24 cellular contexts compared by ENCODE assay signal in the genomic region with DNA sequence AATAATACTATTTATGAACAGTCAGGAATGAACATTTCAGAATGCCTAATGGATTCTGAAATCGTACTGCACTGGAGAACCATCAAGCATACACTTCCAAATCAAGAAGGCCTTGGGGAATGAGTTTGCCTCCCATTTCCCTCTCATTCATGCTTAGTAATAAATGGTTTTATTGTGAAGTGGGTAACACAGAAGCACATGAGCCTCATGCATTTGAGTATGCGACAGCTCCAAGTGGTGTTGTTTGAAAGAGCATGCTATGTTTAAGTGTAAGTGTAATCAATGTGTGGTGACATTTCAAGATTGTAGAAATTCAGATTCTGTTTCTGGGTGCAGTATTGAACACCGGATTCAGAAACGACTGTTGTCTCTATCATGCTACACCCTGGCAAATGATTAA.
"Had no signal": no experiment of that assay in that cellular context is flagged by ENCODE, and none has a peak within 500 bp of the region (broad histone marks: within the 10 kb centered on the region; RNA-seq: fewer than 3 reads in every experiment).

No MANE protein-coding gene starts in this region.

- H3K9me3 Mint-ChIP-seq: activated B cell treated with CpG ODN at 0.5 μM for 24 hours; activated naive CD8-positive, alpha-beta T cell treated with anti-CD3 and anti-CD28 coated beads for 36 hours; activated T-cell treated with anti-CD3 and anti-CD28 coated beads, Interleukin-2, amount 50 U/mL, for 24 hours; activated T-helper 17 cell treated with anti-CD3 and anti-CD28 coated beads, Interleukin-2, amount 50 U/mL, for 72 hours; central memory CD8-positive, alpha-beta T cell; effector memory CD8-positive, alpha-beta T cell; memory B cell; nephron progenitor cell; stimulated activated memory B cell treated with anti-CD40 and anti-IgM and Interleukin-4, amounts not matched to agents 10 μg/mL and 1 μg/mL and 100 μg/mL, for 72 hours; type B pancreatic cell had no signal

- ATAC-seq: activated CD4-positive, alpha-beta T cell treated with anti-CD3 and anti-CD28 coated beads for 36 hours; activated T-helper 17 cell treated with anti-CD3 and anti-CD28 coated beads, Interleukin-2, amount 50 U/mL, for 72 hours; effector memory CD8-positive, alpha-beta T cell; gastrocnemius medialis; sciatic nerve; stimulated activated memory B cell treated with anti-CD40 and anti-IgM and Interleukin-4, amounts not matched to agents 10 μg/mL and 1 μg/mL and 100 μg/mL, for 72 hours had no signal

- H3K36me3 Mint-ChIP-seq: activated naive CD8-positive, alpha-beta T cell treated with anti-CD3 and anti-CD28 coated beads for 36 hours; memory B cell; stimulated activated memory B cell treated with anti-CD40 and anti-IgM and Interleukin-4, amounts not matched to agents 10 μg/mL and 1 μg/mL and 100 μg/mL, for 72 hours; type B pancreatic cell had no signal

- H3K4me1 Mint-ChIP-seq: activated B cell treated with CpG ODN at 0.5 μM for 24 hours; activated CD4-positive, alpha-beta T cell treated with anti-CD3 and anti-CD28 coated beads for 36 hours; activated naive CD8-positive, alpha-beta T cell treated with anti-CD3 and anti-CD28 coated beads for 36 hours; activated T-helper 17 cell treated with anti-CD3 and anti-CD28 coated beads, Interleukin-2, amount 50 U/mL, for 72 hours; central memory CD8-positive, alpha-beta T cell; memory B cell; stimulated activated memory B cell treated with anti-CD40 and anti-IgM and Interleukin-4, amounts not matched to agents 10 μg/mL and 1 μg/mL and 100 μg/mL, for 72 hours had no signal

- H3K27ac Mint-ChIP-seq: activated B cell treated with CpG ODN at 0.5 μM for 24 hours; activated CD4-positive, alpha-beta T cell treated with anti-CD3 and anti-CD28 coated beads for 36 hours; activated naive CD8-positive, alpha-beta T cell treated with anti-CD3 and anti-CD28 coated beads for 36 hours; activated T-cell treated with anti-CD3 and anti-CD28 coated beads, Interleukin-2, amount 50 U/mL, for 24 hours; activated T-helper 17 cell treated with anti-CD3 and anti-CD28 coated beads, Interleukin-2, amount 50 U/mL, for 72 hours; effector memory CD8-positive, alpha-beta T cell; memory B cell; nephron progenitor cell; stimulated activated memory B cell treated with anti-CD40 and anti-IgM and Interleukin-4, amounts not matched to agents 10 μg/mL and 1 μg/mL and 100 μg/mL, for 72 hours; type B pancreatic cell had no signal

- H3K27me3 ChIP-seq: esophagus muscularis mucosa, gastrocnemius medialis, testis, vagina had no signal

- H3K4me3 Mint-ChIP-seq: activated B cell treated with CpG ODN at 0.5 μM for 24 hours; activated CD4-positive, alpha-beta T cell treated with anti-CD3 and anti-CD28 coated beads for 36 hours; activated naive CD8-positive, alpha-beta T cell treated with anti-CD3 and anti-CD28 coated beads for 36 hours; activated T-cell treated with anti-CD3 and anti-CD28 coated beads, Interleukin-2, amount 50 U/mL, for 24 hours; activated T-helper 17 cell treated with anti-CD3 and anti-CD28 coated beads, Interleukin-2, amount 50 U/mL, for 72 hours; central memory CD8-positive, alpha-beta T cell; effector memory CD8-positive, alpha-beta T cell; memory B cell; nephron progenitor cell; stimulated activated memory B cell treated with anti-CD40 and anti-IgM and Interleukin-4, amounts not matched to agents 10 μg/mL and 1 μg/mL and 100 μg/mL, for 72 hours; type B pancreatic cell had no signal

- H3K27me3 Mint-ChIP-seq: activated B cell treated with CpG ODN at 0.5 μM for 24 hours; stimulated activated memory B cell treated with anti-CD40 and anti-IgM and Interleukin-4, amounts not matched to agents 10 μg/mL and 1 μg/mL and 100 μg/mL, for 72 hours; type B pancreatic cell had no signal

- H3K27ac ChIP-seq: esophagus muscularis mucosa, parathyroid adenoma, testis, vagina had no signal

- H3K9me3 ChIP-seq: esophagus muscularis mucosa, gastrocnemius medialis, testis, vagina had no signal

- DNase-seq: activated B cell treated with CpG ODN at 0.5 μM for 24 hours; activated CD4-positive, alpha-beta T cell treated with anti-CD3 and anti-CD28 coated beads for 36 hours; activated CD4-positive, alpha-beta T cell treated with anti-CD3 and anti-CD28 coated beads, Interleukin-2, amount 50 U/mL, for 4 hours; activated CD8-positive, alpha-beta memory T cell treated with anti-CD3 and anti-CD28 coated beads for 24 hours; activated CD8-positive, alpha-beta memory T cell treated with anti-CD3 and anti-CD28 coated beads, Interleukin-2, amount 50 U/mL, for 4 hours; activated naive CD8-positive, alpha-beta T cell treated with anti-CD3 and anti-CD28 coated beads for 36 hours; activated T-cell treated with anti-CD3 and anti-CD28 coated beads, Interleukin-2, amount 50 U/mL, for 24 hours; effector memory CD8-positive, alpha-beta T cell; gastrocnemius medialis; hypothalamus; nephron progenitor cell; nucleus accumbens; small intestine; stimulated activated CD4-positive, alpha-beta T cell treated with anti-CD3 and anti-CD28 coated beads, Interleukin-15, amount 100 ng/mL, for 24 hours; testis had no signal

- H3K4me1 ChIP-seq: parathyroid adenoma, testis had no signal

- H3K4me3 ChIP-seq: esophagus muscularis mucosa, gastrocnemius medialis, testis, vagina had no signal

- H3K36me3 ChIP-seq: esophagus muscularis mucosa, gastrocnemius medialis, vagina had no signal
